9 cellular contexts compared by ENCODE assay signal in genomic region chr15:100920516-100921135, GRCh38. TPM values are rescaled to one million over a fixed set of nuclear protein-coding genes. Genes with fewer than 3 reads are reported as not detected.
A peak's percentile ranks its signal among the peaks of the same experiment; 100 is the strongest.
DNase-seq lines count a peak whose midpoint lies in the region; ATAC-seq, FAIRE-seq and TF ChIP-seq lines count a peak whose summit lies in the region.
"Had no signal": no experiment of that assay in that cellular context is flagged by ENCODE, and none has a peak within 500 bp of the region (broad histone marks: within the 10 kb centered on the region; RNA-seq: fewer than 3 reads in every experiment).

No MANE protein-coding gene starts in this region.

- no peak overlapping the region for H2AFZ ChIP-seq in keratinocyte (ENCODE audit: control insufficient read depth, low read length)

- DNase-seq in CD4-positive, CD25-positive, alpha-beta regulatory T cell = no peak
- no peak for DNase-seq in T-cell
- no peak for DNase-seq in keratinocyte (ENCODE audit: low read depth, low spot score)
- no peak for DNase-seq in NCI-H1694 treated with DMSO at 0.1 percent for 48 hours (lab: John Stamatoyannopoulos, UW)
- no peak for DNase-seq in activated CD4-positive, alpha-beta T cell treated with anti-CD3 and anti-CD28 coated beads, Interleukin-2, amount 50 U/mL, for 1 hour
- no peak for DNase-seq in DMS53 (lab: John Stamatoyannopoulos, UW)

- H3K9ac ChIP-seq in keratinocyte (ENCODE audit: control insufficient read depth, extremely low read depth, insufficient read depth, low read length) = no peak overlapping the region

- peak overlapping the region; percentile 33 to 62 (median 52) for H3K4me3 Mint-ChIP-seq in CD4-positive, CD25-positive, alpha-beta regulatory T cell
- peak overlapping the region; percentile 29 to 46 (median 43) for H3K4me3 Mint-ChIP-seq in T-cell

- no peak for FAIRE-seq in keratinocyte (lab: Jason Lieb, UNC)
- FAIRE-seq: endometrium had no signal

- peak overlapping the region; percentile 87 for H3K4me2 ChIP-seq in keratinocyte (ENCODE audit: control insufficient read depth, extremely low read depth, insufficient read depth, low read depth, low read length)

- dilution Hi-C loops in keratinocyte (cut with MboI; ENCODE audit: extremely low pct_ligation_motif_present, low sequenced_read_pairs) = loop anchor here (5.0 kb wide), 1 partner anchor 77 kb away; no protein-coding TSS in a partner anchor

- H3K9me3 ChIP-seq in CD4-positive, CD25-positive, alpha-beta regulatory T cell (ENCODE audit: control insufficient read depth in 2 of 2, low read length in 2 of 2) = no peaks in the 10 kb centered on the region
- H3K9me3 ChIP-seq in keratinocyte (ENCODE audit: control insufficient read depth, low read depth, low read length) = no peaks in the 10 kb centered on the region

- H3K27ac ChIP-seq in CD4-positive, CD25-positive, alpha-beta regulatory T cell (ENCODE audit: insufficient read depth, low read length, poor library complexity, severe bottlenecking) = no peak overlapping the region
- no peak overlapping the region for H3K27ac ChIP-seq in keratinocyte (ENCODE audit: control insufficient read depth, insufficient read depth, low read length)

- no peaks in the 10 kb centered on the region for H3K36me3 ChIP-seq in CD4-positive, CD25-positive, alpha-beta regulatory T cell (ENCODE audit: control insufficient read depth, insufficient read depth, low read length)
- H3K36me3 ChIP-seq in keratinocyte (ENCODE audit: control insufficient read depth in 2 of 2, extremely low read depth in 1 of 2, insufficient read depth in 2 of 2, low read length in 2 of 2) = peaks cover 5 to 7% of the 10 kb centered on the region in 2 experiments

- peaks cover 3% of the 10 kb centered on the region for H3K9me1 ChIP-seq in keratinocyte (ENCODE audit: control insufficient read depth, extremely low read depth, insufficient read depth, low read length)

- H3K4me1 ChIP-seq in CD4-positive, CD25-positive, alpha-beta regulatory T cell (ENCODE audit: control insufficient read depth, insufficient read depth, low read length, poor library complexity, severe bottlenecking) = peaks cover 12% of the 10 kb centered on the region
- peaks cover 15% of the 10 kb centered on the region for H3K4me1 ChIP-seq in keratinocyte (ENCODE audit: control insufficient read depth, extremely low read depth, insufficient read depth, low read length)

- H3K9me3 Mint-ChIP-seq in CD4-positive, CD25-positive, alpha-beta regulatory T cell = peaks cover 0 to 2% (median 0%) of the 10 kb centered on the region in 7 donors
- no peaks in the 10 kb centered on the region for H3K9me3 Mint-ChIP-seq in T-cell

- no peak for TF ChIP-seq CTCF in keratinocyte (optimal IDR thresholded peaks at IDR 0.05 in 1 of 3, IDR thresholded peaks at IDR 0.05 in 1 of 3, conservative IDR thresholded peaks at IDR 0.05 in 1 of 3; ENCODE audit: extremely low read depth in 1 of 3, insufficient read depth in 2 of 3, low read length in 3 of 3)

- CTCF ChIA-PET in T-cell (lab: Charles Lee) = interaction anchor here (0.5 to 1.0 kb wide), 2 partner anchors 23 to 86 kb away, joined by 3 read pairs; no protein-coding TSS in a partner anchor

- peaks cover 37% of the 10 kb centered on the region for H3K27me3 Mint-ChIP-seq in CD4-positive, CD25-positive, alpha-beta regulatory T cell
- H3K27me3 Mint-ChIP-seq in T-cell = peaks cover 54 to 64% of the 10 kb centered on the region in 2 donors

- H3K27ac Mint-ChIP-seq in CD4-positive, CD25-positive, alpha-beta regulatory T cell = no peak overlapping the region
- H3K27ac Mint-ChIP-seq in T-cell = no peak overlapping the region

- H4K20me1 ChIP-seq in keratinocyte (ENCODE audit: control insufficient read depth, extremely low read depth, insufficient read depth, low read length) = no peaks in the 10 kb centered on the region

- H3K79me2 ChIP-seq in keratinocyte (ENCODE audit: control insufficient read depth, insufficient read depth, low read length) = peaks cover 10% of the 10 kb centered on the region

- no peak for ATAC-seq in CD4-positive, CD25-positive, alpha-beta regulatory T cell (ENCODE audit: low read depth in 2 of 2)
- peak; percentile 21 for ATAC-seq in GM21447 (IDR thresholded peaks at IDR 0.05; ENCODE audit: unreplicated experiment)
- no peak for ATAC-seq in T-cell (replicated peaks in 1 of 4)
- ATAC-seq in GM19035 (IDR thresholded peaks at IDR 0.05; ENCODE audit: unreplicated experiment) = no peak

- POLR2A ChIA-PET in T-cell (lab: Charles Lee) = no interaction called here

- H3K4me1 Mint-ChIP-seq in CD4-positive, CD25-positive, alpha-beta regulatory T cell = peaks cover 5 to 23% (median 7%) of the 10 kb centered on the region in 4 donors
- peaks cover 6 to 27% (median 19%) of the 10 kb centered on the region in 3 donors for H3K4me1 Mint-ChIP-seq in T-cell

- H3K4me3 ChIP-seq in CD4-positive, CD25-positive, alpha-beta regulatory T cell (ENCODE audit: low read depth, low read length) = no peak overlapping the region
- peak overlapping the region in 2 of 3 experiments; percentile 77 to 78 for H3K4me3 ChIP-seq in keratinocyte (ENCODE audit: control insufficient read depth in 2 of 3, extremely low read depth in 1 of 3, insufficient read depth in 2 of 3, low read depth in 1 of 3, low read length in 3 of 3)

- H3K27me3 ChIP-seq in CD4-positive, CD25-positive, alpha-beta regulatory T cell (ENCODE audit: control insufficient read depth, insufficient read depth, low read length) = peaks cover 28% of the 10 kb centered on the region
- H3K27me3 ChIP-seq in keratinocyte (ENCODE audit: control insufficient read depth, extremely low read depth, insufficient read depth, low read length) = no peaks in the 10 kb centered on the region

- no peaks in the 10 kb centered on the region for H3K36me3 Mint-ChIP-seq in CD4-positive, CD25-positive, alpha-beta regulatory T cell
- H3K36me3 Mint-ChIP-seq in T-cell = no peaks in the 10 kb centered on the region

RNA-seq across cellular contexts. Expression of gene LRRK1, which starts 1.5 kb away (rescaled TPM):
- 0.17 TPM for total RNA-seq in CD4-positive, CD25-positive, alpha-beta regulatory T cell
- polyA plus RNA-seq in CD4-positive, CD25-positive, alpha-beta regulatory T cell = under 1 TPM in 1 of 4 donors, not detected in 3; 0.06 TPM
- total RNA-seq in T-cell = 1 to 10 TPM; 1.1 to 2.0 (median 1.7) TPM
- 5.9 to 8.4 TPM (median 6.2 TPM) in 3 replicates for polyA plus RNA-seq in keratinocyte
- 2.5 TPM for polyA plus RNA-seq in keratinocyte (2011; ENCODE audit: low read depth)
- 4.6 and 5.6 TPM in 2 replicates for polyA plus RNA-seq in keratinocyte (2011; cell fraction: cytosol; rRNA removed)
- polyA plus RNA-seq in keratinocyte (2011; cell fraction: nucleus; rRNA removed) = 17.7 and 21.7 TPM in 2 replicates
- 4.5 and 10.2 TPM in 2 replicates for polyA plus RNA-seq in keratinocyte (2012; ENCODE audit: low replicate concordance)
- polyA minus RNA-seq in keratinocyte = 8.6 to 22.4 TPM (median 12.6 TPM) in 3 replicates
- polyA minus RNA-seq in keratinocyte (2011; cell fraction: cytosol; rRNA and poly(A)+ RNA removed) = 17.8 TPM
- 19.8 and 20.6 TPM in 2 replicates for polyA minus RNA-seq in keratinocyte (2011; cell fraction: nucleus; rRNA and poly(A)+ RNA removed)

RNA-seq across cellular contexts. Expression of gene ALDH1A3, which starts 41.0 kb away (rescaled TPM):
- total RNA-seq in CD4-positive, CD25-positive, alpha-beta regulatory T cell = not detected
- not detected for polyA plus RNA-seq in CD4-positive, CD25-positive, alpha-beta regulatory T cell
- 1 to 10 TPM in 1 of 5 donors, under 1 TPM in 2, not detected in 2; 0.26 to 1.2 (median 0.38) TPM for total RNA-seq in T-cell
- polyA plus RNA-seq in keratinocyte = 85.0 to 356 TPM (median 218 TPM) in 3 replicates
- 76.2 TPM for polyA plus RNA-seq in keratinocyte (2011; ENCODE audit: low read depth)
- polyA plus RNA-seq in keratinocyte (2011; cell fraction: cytosol; rRNA removed) = 182 and 321 TPM in 2 replicates
- polyA plus RNA-seq in keratinocyte (2011; cell fraction: nucleus; rRNA removed) = 223 and 318 TPM in 2 replicates
- 115 and 381 TPM in 2 replicates for polyA plus RNA-seq in keratinocyte (2012; ENCODE audit: low replicate concordance)
- polyA minus RNA-seq in keratinocyte = 61.5 to 175 TPM (median 135 TPM) in 3 replicates
- 406 TPM for polyA minus RNA-seq in keratinocyte (2011; cell fraction: cytosol; rRNA and poly(A)+ RNA removed)
- polyA minus RNA-seq in keratinocyte (2011; cell fraction: nucleus; rRNA and poly(A)+ RNA removed) = 256 and 283 TPM in 2 replicates
